In genomic region chr12:51323317-51323960, GRCh38 we compare ENCODE assay signal across 8 cellular contexts. TPM values are rescaled to one million over a fixed set of nuclear protein-coding genes. Genes with fewer than 3 reads are reported as not detected.
DNase-seq lines count a peak whose midpoint lies in the region; ATAC-seq and TF ChIP-seq lines count a peak whose summit lies in the region.

No MANE protein-coding gene starts in this region.

- peaks cover 10% of the 10 kb centered on the region for H3K4me1 Mint-ChIP-seq in chondrocyte (ENCODE audit: low read depth)

- H3K36me3 Mint-ChIP-seq in chondrocyte (ENCODE audit: low read depth), result no peaks in the 10 kb centered on the region

- no peak for TF ChIP-seq CTCF in chondrocyte (IDR thresholded peaks at IDR 0.05)

- ATAC-seq in GM19395 (IDR thresholded peaks at IDR 0.05; ENCODE audit: unreplicated experiment), result peak; percentile 21
- no peak for ATAC-seq in GM18858 (IDR thresholded peaks at IDR 0.05; ENCODE audit: unreplicated experiment)

- H3K27ac Mint-ChIP-seq in chondrocyte (ENCODE audit: unreplicated experiment), result no peak overlapping the region

- H3K27me3 Mint-ChIP-seq in chondrocyte (ENCODE audit: low read depth), result no peaks in the 10 kb centered on the region

- peak; percentile 14 to 79 (median 39) for DNase-seq in T-helper 1 cell
- DNase-seq in central memory CD4-positive, alpha-beta T cell, result peak; percentile 69
- peak; percentile 24 to 39 for DNase-seq in stimulated activated CD8-positive, alpha-beta memory T cell treated with anti-CD3 and anti-CD28 coated beads, Interleukin-7, amount 100 ng/mL, for 4 hours (ENCODE audit: low read depth in 2 of 2)
- no peak for DNase-seq in AG08395 (ENCODE audit: low spot score)
- no peak for DNase-seq in chondrocyte (ENCODE audit: low spot score)
- DNase-seq in posterior vena cava (ENCODE audit: low spot score), result no peak

- no peak overlapping the region for H3K4me3 Mint-ChIP-seq in chondrocyte (ENCODE audit: unreplicated experiment)

- intact Hi-C loops in posterior vena cava (cut with DNase I), result no loop called here

- H3K9me3 Mint-ChIP-seq in chondrocyte (ENCODE audit: low read depth), result no peaks in the 10 kb centered on the region

RNA-seq across cellular contexts. Expression of gene BIN2, which starts 0.5 kb away (rescaled TPM):
- total RNA-seq in chondrocyte (not detected in 3 replicates), posterior vena cava (1 to 10 TPM; 5.6 to 8.8 TPM)

RNA-seq across cellular contexts. Expression of gene CELA1, which starts 23.0 kb away (rescaled TPM):
- total RNA-seq in chondrocyte (not detected in 3 replicates), posterior vena cava (not detected)

RNA-seq across cellular contexts. Expression of gene SMAGP, which starts 53.2 kb away (rescaled TPM):
- total RNA-seq in chondrocyte, result 2.0 to 8.5 TPM (median 8.0 TPM) in 3 replicates
- total RNA-seq in posterior vena cava, result 1 to 10 TPM; 6.5 to 9.3 TPM

Comparison
In these comparisons a context has a peak if more than half of its experiments do, and no peak if none do; other contexts are left out.
1. DNase-seq: peak in T-helper 1 cell (5 of 5), central memory CD4-positive, alpha-beta T cell (single experiment) and stimulated activated CD8-positive, alpha-beta memory T cell treated with anti-CD3 and anti-CD28 coated beads, Interleukin-7, amount 100 ng/mL, for 4 hours (2 of 2); none in AG08395 (single experiment), chondrocyte (single experiment) and posterior vena cava (single experiment).